ENCODE assay signal across 32 cellular contexts in genomic region chr2:23204650-23205049, GRCh38.
"Had no signal": no experiment of that assay in that cellular context is flagged by ENCODE, and none has a peak within 500 bp of the region (broad histone marks: within the 10 kb centered on the region; RNA-seq: fewer than 3 reads in every experiment).

No MANE protein-coding gene starts in this region.

- H3K4me3 Mint-ChIP-seq: activated CD4-positive, alpha-beta memory T cell treated with anti-CD3 and anti-CD28 coated beads for 36 hours; activated CD4-positive, alpha-beta T cell treated with anti-CD3 and anti-CD28 coated beads for 36 hours; activated CD4-positive, alpha-beta T cell treated with anti-CD3 and anti-CD28 coated beads, Interleukin-2, amount 10 ng/mL, durations not matched to agents 24 days and 14 days; activated CD8-positive, alpha-beta memory T cell treated with anti-CD3 and anti-CD28 coated beads, Interleukin-2, amount 10 ng/mL, durations not matched to agents 7 days and 5 days; activated CD8-positive, alpha-beta T cell treated with anti-CD3 and anti-CD28 coated beads, Interleukin-2, amount 10 ng/mL, durations not matched to agents 7 days and 5 days; activated naive CD4-positive, alpha-beta T cell treated with anti-CD3 and anti-CD28 coated beads for 36 hours; activated naive CD4-positive, alpha-beta T cell treated with anti-CD3 and anti-CD28 coated beads, Interleukin-2, amount 50 U/mL, for 24 hours; activated naive CD8-positive, alpha-beta T cell treated with anti-CD3 and anti-CD28 coated beads for 36 hours; activated naive CD8-positive, alpha-beta T cell treated with anti-CD3 and anti-CD28 coated beads, Interleukin-2, amount 50 U/mL, for 24 hours; activated T-helper 1 cell treated with anti-CD3 and anti-CD28 coated beads, Interleukin-12 subunit alpha, Interleukin-12 subunit beta, Interleukin-2, Interleukin-4 antibody, amounts not matched to agents 30 ng/mL and 10 ng/mL and 1 ng/mL, durations not matched to agents 14 hours and 24 hours and 36 hours; central memory CD8-positive, alpha-beta T cell; dendritic cell treated with granulocyte-macrophage colony-stimulating factor and Interleukin-4, amounts not matched to agents 40 ng/mL and 50 ng/mL, for 4 days; effector memory CD8-positive, alpha-beta T cell had no signal

- H3K9me3 Mint-ChIP-seq: activated CD4-positive, alpha-beta T cell treated with anti-CD3 and anti-CD28 coated beads, Interleukin-2, amount 10 ng/mL, durations not matched to agents 24 days and 14 days; activated naive CD4-positive, alpha-beta T cell treated with anti-CD3 and anti-CD28 coated beads, Interleukin-2, amount 50 U/mL, for 24 hours; activated T-helper 1 cell treated with anti-CD3 and anti-CD28 coated beads, Interleukin-12 subunit alpha, Interleukin-12 subunit beta, Interleukin-2, Interleukin-4 antibody, amounts not matched to agents 30 ng/mL and 10 ng/mL and 1 ng/mL, durations not matched to agents 14 hours and 24 hours and 36 hours; activated T-helper 2 cell treated with anti-CD3 and anti-CD28 coated beads, Interferon-gamma antibody, Interleukin-2, Interleukin-4, amounts not matched to agents 10 μg/mL and 5 μg/mL and 100 μg/mL, durations not matched to agents 14 hours and 24 hours and 36 hours; dendritic cell treated with granulocyte-macrophage colony-stimulating factor and Interleukin-4, amounts not matched to agents 40 ng/mL and 50 ng/mL, for 4 days had no signal

- ATAC-seq: activated CD4-positive, alpha-beta T cell treated with anti-CD3 and anti-CD28 coated beads for 36 hours; activated CD8-positive, alpha-beta memory T cell treated with anti-CD3 and anti-CD28 coated beads, Interleukin-2, amount 10 ng/mL, durations not matched to agents 7 days and 5 days; activated CD8-positive, alpha-beta T cell treated with anti-CD3 and anti-CD28 coated beads, Interleukin-2, amount 10 ng/mL, durations not matched to agents 7 days and 5 days; activated naive CD8-positive, alpha-beta T cell treated with anti-CD3 and anti-CD28 coated beads, Interleukin-2, amount 50 U/mL, for 24 hours; effector memory CD8-positive, alpha-beta T cell; gastrocnemius medialis had no signal

- H3K27me3 Mint-ChIP-seq: activated CD8-positive, alpha-beta memory T cell treated with anti-CD3 and anti-CD28 coated beads, Interleukin-2, amount 10 ng/mL, durations not matched to agents 7 days and 5 days; central memory CD8-positive, alpha-beta T cell; dendritic cell treated with granulocyte-macrophage colony-stimulating factor and Interleukin-4, amounts not matched to agents 40 ng/mL and 50 ng/mL, for 4 days; effector memory CD8-positive, alpha-beta T cell had no signal

- H3K27ac ChIP-seq: adrenal gland, brain microvascular endothelial cell, coronary artery, dorsolateral prefrontal cortex, epithelial cell of prostate, esophagus squamous epithelium, gastrocnemius medialis had no signal

- DNase-seq: activated CD4-positive, alpha-beta memory T cell treated with anti-CD3 and anti-CD28 coated beads for 36 hours; activated CD4-positive, alpha-beta T cell treated with anti-CD3 and anti-CD28 coated beads for 36 hours; activated CD4-positive, alpha-beta T cell treated with anti-CD3 and anti-CD28 coated beads, Interleukin-2, amount 10 ng/mL, durations not matched to agents 24 days and 14 days; activated CD4-positive, CD25-positive, alpha-beta regulatory T cell; activated CD4-positive, CD25-positive, alpha-beta regulatory T cell treated with anti-CD3 and anti-CD28 coated beads, Interleukin-2, amount 50 U/mL, for 72 hours; activated CD8-positive, alpha-beta memory T cell treated with anti-CD3 and anti-CD28 coated beads, Interleukin-2, amount 10 ng/mL, durations not matched to agents 7 days and 5 days; activated CD8-positive, alpha-beta memory T cell treated with anti-CD3 and anti-CD28 coated beads, Interleukin-2, amount 50 U/mL, for 4 hours; activated CD8-positive, alpha-beta T cell treated with anti-CD3 and anti-CD28 coated beads, Interleukin-2, amount 10 ng/mL, durations not matched to agents 7 days and 5 days; activated effector memory CD4-positive, alpha-beta T cell treated with anti-CD3 and anti-CD28 coated beads, Interleukin-2, amount 50 U/mL, for 16 hours; activated naive CD4-positive, alpha-beta T cell treated with anti-CD3 and anti-CD28 coated beads for 36 hours; activated naive CD8-positive, alpha-beta T cell treated with anti-CD3 and anti-CD28 coated beads for 36 hours; activated naive CD8-positive, alpha-beta T cell treated with anti-CD3 and anti-CD28 coated beads, Interleukin-2, amount 50 U/mL, for 24 hours; activated T-cell treated with anti-CD3 and anti-CD28 coated beads, Interleukin-2, amount 50 U/mL, for 1 hour; activated T-cell treated with anti-CD3 and anti-CD28 coated beads, Interleukin-2, amount 50 U/mL, for 48 hours; adrenal gland; amygdala; brain microvascular endothelial cell; dorsolateral prefrontal cortex; effector memory CD8-positive, alpha-beta T cell; esophagus squamous epithelium; foreskin fibroblast; gastrocnemius medialis; glutamatergic neuron; heart left ventricle; T-helper 2 cell had no signal

- H3K27me3 ChIP-seq: adrenal gland, brain microvascular endothelial cell, esophagus squamous epithelium, gastrocnemius medialis, heart left ventricle had no signal

- H3K4me3 ChIP-seq: adrenal gland, coronary artery, dorsolateral prefrontal cortex, esophagus squamous epithelium, gastrocnemius medialis, heart left ventricle had no signal

- H3K9me3 ChIP-seq: adrenal gland, gastrocnemius medialis had no signal

- H3K4me1 ChIP-seq: adrenal gland, esophagus squamous epithelium, gastrocnemius medialis had no signal

- H3K36me3 ChIP-seq: adrenal gland, brain microvascular endothelial cell, esophagus squamous epithelium, gastrocnemius medialis, heart left ventricle had no signal

- H3K36me3 Mint-ChIP-seq: activated CD4-positive, alpha-beta memory T cell treated with anti-CD3 and anti-CD28 coated beads for 36 hours; activated CD8-positive, alpha-beta memory T cell treated with anti-CD3 and anti-CD28 coated beads, Interleukin-2, amount 10 ng/mL, durations not matched to agents 7 days and 5 days; activated naive CD4-positive, alpha-beta T cell treated with anti-CD3 and anti-CD28 coated beads, Interleukin-2, amount 50 U/mL, for 24 hours; activated naive CD8-positive, alpha-beta T cell treated with anti-CD3 and anti-CD28 coated beads for 36 hours had no signal

- H3K27ac Mint-ChIP-seq: activated CD4-positive, alpha-beta memory T cell treated with anti-CD3 and anti-CD28 coated beads for 36 hours; activated CD4-positive, alpha-beta T cell treated with anti-CD3 and anti-CD28 coated beads for 36 hours; activated CD4-positive, alpha-beta T cell treated with anti-CD3 and anti-CD28 coated beads, Interleukin-2, amount 10 ng/mL, durations not matched to agents 24 days and 14 days; activated CD8-positive, alpha-beta memory T cell treated with anti-CD3 and anti-CD28 coated beads, Interleukin-2, amount 10 ng/mL, durations not matched to agents 7 days and 5 days; activated CD8-positive, alpha-beta T cell treated with anti-CD3 and anti-CD28 coated beads, Interleukin-2, amount 10 ng/mL, durations not matched to agents 7 days and 5 days; activated naive CD4-positive, alpha-beta T cell treated with anti-CD3 and anti-CD28 coated beads for 36 hours; activated naive CD4-positive, alpha-beta T cell treated with anti-CD3 and anti-CD28 coated beads, Interleukin-2, amount 50 U/mL, for 24 hours; activated naive CD8-positive, alpha-beta T cell treated with anti-CD3 and anti-CD28 coated beads for 36 hours; activated naive CD8-positive, alpha-beta T cell treated with anti-CD3 and anti-CD28 coated beads, Interleukin-2, amount 50 U/mL, for 24 hours; activated T-helper 1 cell treated with anti-CD3 and anti-CD28 coated beads, Interleukin-12 subunit alpha, Interleukin-12 subunit beta, Interleukin-2, Interleukin-4 antibody, amounts not matched to agents 30 ng/mL and 10 ng/mL and 1 ng/mL, durations not matched to agents 14 hours and 24 hours and 36 hours; activated T-helper 2 cell treated with anti-CD3 and anti-CD28 coated beads, Interferon-gamma antibody, Interleukin-2, Interleukin-4, amounts not matched to agents 10 μg/mL and 5 μg/mL and 100 μg/mL, durations not matched to agents 14 hours and 24 hours and 36 hours; dendritic cell treated with granulocyte-macrophage colony-stimulating factor and Interleukin-4, amounts not matched to agents 40 ng/mL and 50 ng/mL, for 4 days; effector memory CD8-positive, alpha-beta T cell had no signal

- H3K4me1 Mint-ChIP-seq: activated CD4-positive, alpha-beta T cell treated with anti-CD3 and anti-CD28 coated beads for 36 hours; activated CD4-positive, alpha-beta T cell treated with anti-CD3 and anti-CD28 coated beads, Interleukin-2, amount 10 ng/mL, durations not matched to agents 24 days and 14 days; activated CD8-positive, alpha-beta memory T cell treated with anti-CD3 and anti-CD28 coated beads, Interleukin-2, amount 10 ng/mL, durations not matched to agents 7 days and 5 days; activated naive CD4-positive, alpha-beta T cell treated with anti-CD3 and anti-CD28 coated beads, Interleukin-2, amount 50 U/mL, for 24 hours; activated naive CD8-positive, alpha-beta T cell treated with anti-CD3 and anti-CD28 coated beads for 36 hours; activated naive CD8-positive, alpha-beta T cell treated with anti-CD3 and anti-CD28 coated beads, Interleukin-2, amount 50 U/mL, for 24 hours; central memory CD8-positive, alpha-beta T cell had no signal
